Comparison of ENCODE assay signal across 27 cellular contexts in genomic region chr5:78056053-78056452, GRCh38.
"Had no signal": no experiment of that assay in that cellular context is flagged by ENCODE, and none has a peak within 500 bp of the region (broad histone marks: within the 10 kb centered on the region; RNA-seq: fewer than 3 reads in every experiment).

No MANE protein-coding gene starts in this region.

- ATAC-seq: HepG2, K562, Right ventricle myocardium inferior, SK-N-SH treated with all-trans-retinoic acid at 6 μM for 48 hours had no signal

- H3K4me1 ChIP-seq: Peyer's patch had no signal

- H3K9me3 ChIP-seq: MG63, Peyer's patch, SJCRH30 had no signal

- FAIRE-seq: HepG2, K562 had no signal

- H3K4me2 ChIP-seq: KMS-11, PC-9 had no signal

- H3K36me3 ChIP-seq: MG63, Peyer's patch had no signal

- DNase-seq: IMR-90, MG63, NCI-H1092, NCI-H1105 treated with DMSO at 0.1 percent for 48 hours, NCI-H1417 treated with DMSO at 0.1 percent for 48 hours, NCI-H146, NCI-H1694 treated with DMSO at 0.1 percent for 48 hours, NCI-H1930, NCI-H2081, NCI-H2171, NCI-H226, NCI-H446, NCI-H510A, NCI-H524 treated with DMSO at 0.1 percent for 48 hours, NCI-H69, NCI-H774, OCI-M1, PC-9, Peyer's patch, SHP77 treated with DMSO at 0.1 percent for 48 hours, SJCRH30, T-helper 1 cell had no signal

- H2AFZ ChIP-seq: PC-9 had no signal

- H3K27ac ChIP-seq: KMS-11, PC-9, Peyer's patch, SJCRH30 had no signal

- H3K4me3 ChIP-seq: K562, MG63, PC-9, Peyer's patch, SJCRH30 had no signal

- H3K27me3 ChIP-seq: MG63, Peyer's patch, SJCRH30 had no signal

- H3K9ac ChIP-seq: KMS-11 had no signal
